In genomic region chr11:123088896-123089295, GRCh38 we compare ENCODE assay signal across 7 cellular contexts. TPM values are rescaled to one million over a fixed set of nuclear protein-coding genes. Genes with fewer than 3 reads are reported as not detected.
DNase-seq lines count a peak whose midpoint lies in the region; ATAC-seq and TF ChIP-seq lines count a peak whose summit lies in the region.
"Not testable (repeated sequence)": the region's sequence is repeated elsewhere in the genome, so short reads cannot be mapped to it uniquely, and the experiment has no call there.

No MANE protein-coding gene starts in this region.

- not testable (repeated sequence) for H3K27ac ChIP-seq in CD4-positive, alpha-beta T cell (ENCODE audit: low read depth, low read length); naive thymus-derived CD4-positive, alpha-beta T cell (ENCODE audit: low read depth, low read length); trophoblast cell (ENCODE audit: low read depth, low read length); spleen
- H3K27ac ChIP-seq in GM23338 (ENCODE audit: low read depth) = 0 out of 2 replicates have a peak overlapping the region, but pooled peaks have one; percentile 26

- H2AFZ ChIP-seq in GM23338; trophoblast cell (ENCODE audit: insufficient read depth, low read length, poor library complexity): not testable (repeated sequence)

- not testable (repeated sequence) for TF ChIP-seq CTCF in CD4-positive, alpha-beta T cell (IDR thresholded peaks at IDR 0.05); GM23338 (conservative IDR thresholded peaks at IDR 0.05; ENCODE audit: low read depth in 2 of 2); spleen (IDR thresholded peaks at IDR 0.05 in 8 of 11, conservative IDR thresholded peaks at IDR 0.05 in 3 of 11)

- H3K9me3 ChIP-seq in CD4-positive, alpha-beta T cell (ENCODE audit: control insufficient read depth, low read length); naive thymus-derived CD4-positive, alpha-beta T cell (ENCODE audit: control insufficient read depth in 2 of 3, low read length in 3 of 3); trophoblast cell (ENCODE audit: insufficient read depth, low read depth, low read length); spleen: not testable (repeated sequence)

- H2BK5ac ChIP-seq in trophoblast cell (ENCODE audit: low read depth, low read length, poor library complexity) = not testable (repeated sequence)

- not testable (repeated sequence) for H3K4me3 Mint-ChIP-seq in CD4-positive, alpha-beta T cell; GM23338; activated naive CD4-positive, alpha-beta T cell treated with anti-CD3 and anti-CD28 coated beads, Interleukin-2, amount 10 ng/mL, durations not matched to agents 7 days and 5 days
- H3K4me3 Mint-ChIP-seq in effector memory CD8-positive, alpha-beta T cell = peak overlapping the region in 1 of 2 donors; percentile 15
- peak overlapping the region in 2 of 10 donors; percentile 75 for H3K4me3 Mint-ChIP-seq in naive thymus-derived CD4-positive, alpha-beta T cell

- not testable (repeated sequence) for H4K20me1 ChIP-seq in GM23338 (replicated peaks; ENCODE audit: insufficient read depth)

- H3K4me3 ChIP-seq in GM23338; naive thymus-derived CD4-positive, alpha-beta T cell (ENCODE audit: low read length); trophoblast cell (ENCODE audit: low read depth, low read length); spleen: not testable (repeated sequence)

- CTCF ChIA-PET in CD4-positive, alpha-beta T cell (lab: Charles Lee) = interaction anchor here (1.2 kb wide), 1 partner anchor 14 kb away, joined by 3 read pairs; no protein-coding TSS in a partner anchor
- CTCF ChIA-PET in activated naive CD4-positive, alpha-beta T cell treated with anti-CD3 and anti-CD28 coated beads, Interleukin-2, amount 10 ng/mL, durations not matched to agents 7 days and 5 days (lab: Charles Lee) = interaction anchor here (0.8 to 4.7 kb wide), 7 partner anchors 11 to 158 kb away, joined by 3 to 31 read pairs (median 3); partner anchors contain the start of gene HSPA8
- CTCF ChIA-PET in naive thymus-derived CD4-positive, alpha-beta T cell (lab: Charles Lee) = interaction anchor here (0.8 to 2.2 kb wide), 7 partner anchors 12 to 35 kb away, joined by 4 to 16 read pairs (median 6); partner anchors contain the start of gene HSPA8

- not testable (repeated sequence) for H4K8ac ChIP-seq in trophoblast cell (ENCODE audit: low read depth, low read length)

- POLR2A ChIA-PET in CD4-positive, alpha-beta T cell (lab: Charles Lee) = interaction anchor here (0.9 to 10.9 kb wide), 6 partner anchors 14 to 33 kb away, joined by 3 to 182 read pairs (median 34); partner anchors contain the start of gene HSPA8
- POLR2A ChIA-PET in naive thymus-derived CD4-positive, alpha-beta T cell (lab: Charles Lee) = interaction anchor here (0.6 to 16.3 kb wide), 4 partner anchors 11 to 25 kb away, joined by 3 to 653 read pairs (median 42); partner anchors contain the start of gene HSPA8

- intact Hi-C loops in CD4-positive, alpha-beta T cell (cut with DNase I, micrococcal nuclease); naive thymus-derived CD4-positive, alpha-beta T cell (cut with micrococcal nuclease); spleen (cut with DNase I; ENCODE audit: low total_unique reads): not testable (repeated sequence)

- H3K9me2 ChIP-seq in GM23338 (ENCODE audit: insufficient read depth) = not testable (repeated sequence)

- H3K27me3 ChIP-seq in CD4-positive, alpha-beta T cell (ENCODE audit: control insufficient read depth, insufficient read depth, low read length); GM23338 (ENCODE audit: insufficient read depth); naive thymus-derived CD4-positive, alpha-beta T cell (ENCODE audit: control insufficient read depth in 2 of 2, insufficient read depth in 2 of 2, low read length in 2 of 2); trophoblast cell (ENCODE audit: insufficient read depth, low read length); spleen (replicated peaks in 1 of 7): not testable (repeated sequence)

- H3K4ac ChIP-seq in trophoblast cell (ENCODE audit: low read depth, low read length) = not testable (repeated sequence)

- H4K91ac ChIP-seq in trophoblast cell (ENCODE audit: low read depth, low read length) = not testable (repeated sequence)

- H3K4me1 Mint-ChIP-seq in CD4-positive, alpha-beta T cell (ENCODE audit: low read depth) = peaks cover 33% of the 10 kb centered on the region
- not testable (repeated sequence) for H3K4me1 Mint-ChIP-seq in GM23338
- peaks cover 66% of the 10 kb centered on the region for H3K4me1 Mint-ChIP-seq in activated naive CD4-positive, alpha-beta T cell treated with anti-CD3 and anti-CD28 coated beads, Interleukin-2, amount 10 ng/mL, durations not matched to agents 7 days and 5 days
- H3K4me1 Mint-ChIP-seq in effector memory CD8-positive, alpha-beta T cell (ENCODE audit: low read depth in 2 of 2) = peaks cover 16 to 17% of the 10 kb centered on the region in 2 donors
- peaks cover 19 to 55% (median 46%) of the 10 kb centered on the region in 7 donors for H3K4me1 Mint-ChIP-seq in naive thymus-derived CD4-positive, alpha-beta T cell

- H3K27me3 Mint-ChIP-seq in CD4-positive, alpha-beta T cell; GM23338 (ENCODE audit: insufficient read depth, low read depth, poor library complexity); activated naive CD4-positive, alpha-beta T cell treated with anti-CD3 and anti-CD28 coated beads, Interleukin-2, amount 10 ng/mL, durations not matched to agents 7 days and 5 days; effector memory CD8-positive, alpha-beta T cell; naive thymus-derived CD4-positive, alpha-beta T cell: not testable (repeated sequence)

- H3F3A ChIP-seq in GM23338 (replicated peaks; ENCODE audit: low read depth) = not testable (repeated sequence)

- H3K27ac Mint-ChIP-seq in CD4-positive, alpha-beta T cell = peak overlapping the region; percentile 94
- not testable (repeated sequence) for H3K27ac Mint-ChIP-seq in GM23338
- peak overlapping the region; percentile 97 for H3K27ac Mint-ChIP-seq in activated naive CD4-positive, alpha-beta T cell treated with anti-CD3 and anti-CD28 coated beads, Interleukin-2, amount 10 ng/mL, durations not matched to agents 7 days and 5 days
- peak overlapping the region; percentile 35 to 97 for H3K27ac Mint-ChIP-seq in effector memory CD8-positive, alpha-beta T cell
- H3K27ac Mint-ChIP-seq in naive thymus-derived CD4-positive, alpha-beta T cell = peak overlapping the region in 8 of 9 donors; percentile 41 to 98 (median 92)

- H3K9ac ChIP-seq in trophoblast cell (ENCODE audit: low read length) = not testable (repeated sequence)

- not testable (repeated sequence) for TF ChIP-seq POLR2A in spleen (IDR thresholded peaks at IDR 0.05)

- H3K4me2 ChIP-seq in GM23338; trophoblast cell (ENCODE audit: low read length): not testable (repeated sequence)

- whole genome bisulfite sequencing in trophoblast cell (ENCODE audit: extremely low coverage, insufficient coverage, insufficient read length) = no CpG with 5 or more reads among the region's 10 CpGs
- WGBS in spleen, 5 donors = 89 to 97% (median 95%) methylated on average over 10 of the region's 10 CpGs

- not testable (repeated sequence) for H3K23ac ChIP-seq in trophoblast cell (ENCODE audit: low read length)

- H3K14ac ChIP-seq in trophoblast cell (ENCODE audit: low read length) = not testable (repeated sequence)

- not testable (repeated sequence) for H2BK120ac ChIP-seq in trophoblast cell (ENCODE audit: insufficient read depth, low read length, poor library complexity)

- H4K12ac ChIP-seq in trophoblast cell (ENCODE audit: low read depth, low read length) = not testable (repeated sequence)

- not testable (repeated sequence) for H2BK12ac ChIP-seq in trophoblast cell (ENCODE audit: low read length)

- H2AK5ac ChIP-seq in trophoblast cell (ENCODE audit: low read length) = not testable (repeated sequence)

- ATAC-seq in CD4-positive, alpha-beta T cell (ENCODE audit: poor library complexity); GM23338; effector memory CD8-positive, alpha-beta T cell (replicated peaks); naive thymus-derived CD4-positive, alpha-beta T cell: not testable (repeated sequence)

- H3K9me3 Mint-ChIP-seq in CD4-positive, alpha-beta T cell; GM23338; activated naive CD4-positive, alpha-beta T cell treated with anti-CD3 and anti-CD28 coated beads, Interleukin-2, amount 10 ng/mL, durations not matched to agents 7 days and 5 days; effector memory CD8-positive, alpha-beta T cell; naive thymus-derived CD4-positive, alpha-beta T cell: not testable (repeated sequence)

- not testable (repeated sequence) for H3K18ac ChIP-seq in trophoblast cell (ENCODE audit: low read length)

- not testable (repeated sequence) for H3K4me1 ChIP-seq in GM23338 (ENCODE audit: insufficient read depth); trophoblast cell (ENCODE audit: control insufficient read depth in 1 of 2, insufficient read depth in 2 of 2, low read length in 2 of 2)
- peaks cover 24 to 26% of the 10 kb centered on the region in 2 donors for H3K4me1 ChIP-seq in naive thymus-derived CD4-positive, alpha-beta T cell (ENCODE audit: control insufficient read depth in 2 of 2, insufficient read depth in 2 of 2, low read length in 2 of 2)
- peaks cover 0 to 26% (median 8%) of the 10 kb centered on the region in 6 donors for H3K4me1 ChIP-seq in spleen

- H3K36me3 Mint-ChIP-seq in CD4-positive, alpha-beta T cell (ENCODE audit: low read depth); GM23338 (ENCODE audit: low read depth); activated naive CD4-positive, alpha-beta T cell treated with anti-CD3 and anti-CD28 coated beads, Interleukin-2, amount 10 ng/mL, durations not matched to agents 7 days and 5 days; effector memory CD8-positive, alpha-beta T cell (ENCODE audit: insufficient read depth); naive thymus-derived CD4-positive, alpha-beta T cell: not testable (repeated sequence)

- H3K79me2 ChIP-seq in GM23338 (replicated peaks; ENCODE audit: insufficient read depth); trophoblast cell (ENCODE audit: control insufficient read depth, insufficient read depth, low read length, poor library complexity): not testable (repeated sequence)

- not testable (repeated sequence) for H3K79me1 ChIP-seq in trophoblast cell (ENCODE audit: low read length)

- DNase-seq in CD4-positive, alpha-beta T cell; GM23338 (ENCODE audit: low spot score); activated naive CD4-positive, alpha-beta T cell treated with anti-CD3 and anti-CD28 coated beads, Interleukin-2, amount 10 ng/mL, durations not matched to agents 7 days and 5 days; effector memory CD8-positive, alpha-beta T cell; naive thymus-derived CD4-positive, alpha-beta T cell: not testable (repeated sequence)
- peak; percentile 92 to 98 for DNase-seq in trophoblast cell
- DNase-seq in spleen = peak; percentile 50

- not testable (repeated sequence) for H3K36me3 ChIP-seq in GM23338 (ENCODE audit: insufficient read depth); naive thymus-derived CD4-positive, alpha-beta T cell (ENCODE audit: control insufficient read depth in 2 of 3, insufficient read depth in 3 of 3, low read length in 3 of 3); trophoblast cell (ENCODE audit: control insufficient read depth in 1 of 2, insufficient read depth in 2 of 2, low read length in 2 of 2); spleen

RNA-seq across cellular contexts. Expression of gene HSPA8, which starts 27.0 kb away (rescaled TPM):
- 100 to 1,000 TPM; 788 to 811 TPM for total RNA-seq in CD4-positive, alpha-beta T cell
- total RNA-seq in GM23338 (2014; rRNA removed; shearing (Covaris generic)) = 2,776 and 2,903 TPM in 2 replicates
- polyA plus RNA-seq in GM23338 (2016; fragmentation: Nextera tagmentation; extraction: Ambion mirVana) (818 and 826 TPM in 2 replicates), spleen (100 to 1,000 TPM; 110 to 369 (median 156) TPM)
- 1,000 to 10,000 TPM in 1 of 5 experiments, 100 to 1,000 TPM in 4; 763 to 2,366 (median 830) TPM for total RNA-seq in naive thymus-derived CD4-positive, alpha-beta T cell
- 1,000 to 10,000 TPM; 1,206 to 1,808 TPM for polyA plus RNA-seq in naive thymus-derived CD4-positive, alpha-beta T cell
- 930 and 947 TPM in 2 replicates for polyA plus RNA-seq in trophoblast cell (2013)
- total RNA-seq in spleen = 1,000 to 10,000 TPM in 1 of 7 donors, 100 to 1,000 TPM in 6; 550 to 1,026 (median 678) TPM
